In genomic region chr6:161836643-161837448, GRCh38 we compare ENCODE assay signal across 13 cellular contexts.
A peak's percentile ranks its signal among the peaks of the same experiment; 100 is the strongest.
DNase-seq lines count a peak whose midpoint lies in the region; ATAC-seq and TF ChIP-seq lines count a peak whose summit lies in the region.
"Had no signal": no experiment of that assay in that cellular context is flagged by ENCODE, and none has a peak within 500 bp of the region (broad histone marks: within the 10 kb centered on the region; RNA-seq: fewer than 3 reads in every experiment).

No MANE protein-coding gene starts in this region.

- no TSS peak for BruUV-seq in MCF 10A (replicated peaks; lab: Mats Ljungman, UMichigan)

- H3K9me3 Mint-ChIP-seq in MCF 10A (ENCODE audit: unreplicated experiment), result no peaks in the 10 kb centered on the region
- peaks cover 0 to 3% (median 0%) of the 10 kb centered on the region in 6 donors for H3K9me3 Mint-ChIP-seq in immature natural killer cell
- H3K9me3 Mint-ChIP-seq: activated T-helper 2 cell treated with anti-CD3 and anti-CD28 coated beads, Interferon-gamma antibody, Interleukin-2, Interleukin-4, amounts not matched to agents 10 μg/mL and 5 μg/mL and 100 μg/mL, durations not matched to agents 14 hours and 24 hours and 36 hours; dendritic cell treated with granulocyte-macrophage colony-stimulating factor and Interleukin-4, amounts not matched to agents 40 ng/mL and 50 ng/mL, for 4 days; natural killer cell treated with Interleukin-12 subunit alpha and Interleukin-12 subunit beta and Interleukin-15 and Interleukin-18, amount 100 ng/mL, for 72 hours had no signal

- no peak for TF ChIP-seq POLR2A in breast epithelium (IDR thresholded peaks at IDR 0.05)

- intact Hi-C loops in MCF 10A (cut with micrococcal nuclease) (no loop called here), breast epithelium (cut with DNase I; ENCODE audit: low total_unique reads) (no loop called here)

- H3K4me1 Mint-ChIP-seq in MCF 10A (ENCODE audit: insufficient read depth, unreplicated experiment), result no peaks in the 10 kb centered on the region
- H3K4me1 Mint-ChIP-seq in immature natural killer cell, result no peaks in the 10 kb centered on the region

- H3K4me1 ChIP-seq in breast epithelium, result no peaks in the 10 kb centered on the region

- H3K4me3 ChIP-seq in breast epithelium (no peak overlapping the region), WERI-Rb-1 (ENCODE audit: low read depth, low read length) (no peak overlapping the region)

- H3K9me3 ChIP-seq in breast epithelium (no peaks in the 10 kb centered on the region), WERI-Rb-1 (ENCODE audit: severe bottlenecking) (no peaks in the 10 kb centered on the region)

- H3K27ac ChIP-seq in breast epithelium, result no peak overlapping the region
- no peak overlapping the region for H3K27ac ChIP-seq in WERI-Rb-1

- DNase-seq in MCF 10A (ENCODE audit: unreplicated experiment), result peak; percentile 14
- DNase-seq in breast epithelium (ENCODE audit: low spot score in 2 of 2), result no peak
- DNase-seq in WERI-Rb-1, result no peak
- DNase-seq in inferior parietal cortex (ENCODE audit: extremely low spot score), result peak; percentile 63
- peak; percentile 67 for DNase-seq in superior temporal gyrus (ENCODE audit: extremely low spot score)
- no peak for DNase-seq in immature natural killer cell
- DNase-seq: AML-193, NCI-H187 treated with DMSO at 0.1 percent for 48 hours had no signal

- H3K36me3 ChIP-seq in breast epithelium (no peaks in the 10 kb centered on the region), WERI-Rb-1 (no peaks in the 10 kb centered on the region)

- CTCF ChIA-PET in MCF 10A (lab: Yijun Ruan, JAX), result interaction anchor here (0.6 kb wide), 1 partner anchor 285 kb away, joined by 3 read pairs; no protein-coding TSS in a partner anchor

- peak; percentile 34 for TF ChIP-seq CTCF in MCF 10A (IDR thresholded peaks at IDR 0.05; ENCODE audit: unreplicated experiment)
- no peak for TF ChIP-seq CTCF in breast epithelium (IDR thresholded peaks at IDR 0.05)
- TF ChIP-seq CTCF in WERI-Rb-1 (IDR thresholded peaks at IDR 0.05; ENCODE audit: low read depth, low read length), result peak; percentile 36; the same call in 1 of the 2 replicates

- no peaks in the 10 kb centered on the region for H3K27me3 Mint-ChIP-seq in MCF 10A (ENCODE audit: insufficient read depth, unreplicated experiment)
- peaks cover 0 to 2% (median 0%) of the 10 kb centered on the region in 3 donors for H3K27me3 Mint-ChIP-seq in immature natural killer cell (ENCODE audit: low read depth in 3 of 3)
- H3K27me3 Mint-ChIP-seq: dendritic cell treated with granulocyte-macrophage colony-stimulating factor and Interleukin-4, amounts not matched to agents 40 ng/mL and 50 ng/mL, for 4 days had no signal

- H3K27ac Mint-ChIP-seq in MCF 10A (ENCODE audit: low read depth, unreplicated experiment) (no peak overlapping the region), immature natural killer cell (no peak overlapping the region)
- H3K27ac Mint-ChIP-seq: activated T-helper 2 cell treated with anti-CD3 and anti-CD28 coated beads, Interferon-gamma antibody, Interleukin-2, Interleukin-4, amounts not matched to agents 10 μg/mL and 5 μg/mL and 100 μg/mL, durations not matched to agents 14 hours and 24 hours and 36 hours; dendritic cell treated with granulocyte-macrophage colony-stimulating factor and Interleukin-4, amounts not matched to agents 40 ng/mL and 50 ng/mL, for 4 days; natural killer cell treated with Interleukin-12 subunit alpha and Interleukin-12 subunit beta and Interleukin-15 and Interleukin-18, amount 100 ng/mL, for 72 hours had no signal

- H3K27me3 ChIP-seq in breast epithelium (no peaks in the 10 kb centered on the region), WERI-Rb-1 (ENCODE audit: insufficient read depth, low read depth, severe bottlenecking) (no peaks in the 10 kb centered on the region)

- H3K4me3 Mint-ChIP-seq in MCF 10A (ENCODE audit: unreplicated experiment) (no peak overlapping the region), immature natural killer cell (no peak overlapping the region)
- H3K4me3 Mint-ChIP-seq: dendritic cell treated with granulocyte-macrophage colony-stimulating factor and Interleukin-4, amounts not matched to agents 40 ng/mL and 50 ng/mL, for 4 days; natural killer cell treated with Interleukin-12 subunit alpha and Interleukin-12 subunit beta and Interleukin-15 and Interleukin-18, amount 100 ng/mL, for 72 hours had no signal

- ATAC-seq in HG02759 (IDR thresholded peaks at IDR 0.05; ENCODE audit: unreplicated experiment), result no peak
- ATAC-seq in GM18870 (IDR thresholded peaks at IDR 0.05; ENCODE audit: unreplicated experiment), result no peak
- ATAC-seq: natural killer cell treated with Interleukin-12 subunit alpha and Interleukin-12 subunit beta and Interleukin-15 and Interleukin-18, amount 100 ng/mL, for 72 hours had no signal

- POLR2A ChIA-PET in MCF 10A (lab: Yijun Ruan, JAX), result no interaction called here

- H3K36me3 Mint-ChIP-seq in MCF 10A (ENCODE audit: insufficient read depth, unreplicated experiment) (no peaks in the 10 kb centered on the region), immature natural killer cell (no peaks in the 10 kb centered on the region)
- H3K36me3 Mint-ChIP-seq: natural killer cell treated with Interleukin-12 subunit alpha and Interleukin-12 subunit beta and Interleukin-15 and Interleukin-18, amount 100 ng/mL, for 72 hours had no signal

Comparison
In these comparisons a context has a peak if more than half of its experiments do, and no peak if none do; other contexts are left out.
1. DNase-seq: peak in MCF 10A (single experiment), inferior parietal cortex (single experiment) and superior temporal gyrus (single experiment); none in breast epithelium (0 of 2), WERI-Rb-1 (single experiment) and immature natural killer cell (0 of 3).
2. CTCF ChIP-seq: peak in MCF 10A (single experiment) and WERI-Rb-1 (single experiment); none in breast epithelium (0 of 3).